1 cellular context compared by ENCODE assay signal in genomic region chr9:84694248-84694647, GRCh38.
TF ChIP-seq lines count a peak whose summit lies in the region.

No MANE protein-coding gene starts in this region.

TF ChIP-seq in GM12878, 131 proteins besides CTCF, POLR2A, EP300 and RAD21 (continued from another document):
- TF ChIP-seq IKZF2 (IDR thresholded peaks at IDR 0.05), result peak in 1 of 2 experiments; percentile 30; a peak in 1 of 4 replicates
- TF ChIP-seq BHLHE40 (IDR thresholded peaks at IDR 0.05; ENCODE audit: borderline replicate concordance in 1 of 2, low read depth in 2 of 2, low read length in 1 of 2), result 0 out of 4 replicates have a peak, but pooled peaks of 1 of the 2 experiments have one; percentile 31
- 0 out of 2 replicates have a peak, but pooled peaks have one; percentile 18 for TF ChIP-seq DPF2 (IDR thresholded peaks at IDR 0.05)
- TF ChIP-seq, protein P1, sequence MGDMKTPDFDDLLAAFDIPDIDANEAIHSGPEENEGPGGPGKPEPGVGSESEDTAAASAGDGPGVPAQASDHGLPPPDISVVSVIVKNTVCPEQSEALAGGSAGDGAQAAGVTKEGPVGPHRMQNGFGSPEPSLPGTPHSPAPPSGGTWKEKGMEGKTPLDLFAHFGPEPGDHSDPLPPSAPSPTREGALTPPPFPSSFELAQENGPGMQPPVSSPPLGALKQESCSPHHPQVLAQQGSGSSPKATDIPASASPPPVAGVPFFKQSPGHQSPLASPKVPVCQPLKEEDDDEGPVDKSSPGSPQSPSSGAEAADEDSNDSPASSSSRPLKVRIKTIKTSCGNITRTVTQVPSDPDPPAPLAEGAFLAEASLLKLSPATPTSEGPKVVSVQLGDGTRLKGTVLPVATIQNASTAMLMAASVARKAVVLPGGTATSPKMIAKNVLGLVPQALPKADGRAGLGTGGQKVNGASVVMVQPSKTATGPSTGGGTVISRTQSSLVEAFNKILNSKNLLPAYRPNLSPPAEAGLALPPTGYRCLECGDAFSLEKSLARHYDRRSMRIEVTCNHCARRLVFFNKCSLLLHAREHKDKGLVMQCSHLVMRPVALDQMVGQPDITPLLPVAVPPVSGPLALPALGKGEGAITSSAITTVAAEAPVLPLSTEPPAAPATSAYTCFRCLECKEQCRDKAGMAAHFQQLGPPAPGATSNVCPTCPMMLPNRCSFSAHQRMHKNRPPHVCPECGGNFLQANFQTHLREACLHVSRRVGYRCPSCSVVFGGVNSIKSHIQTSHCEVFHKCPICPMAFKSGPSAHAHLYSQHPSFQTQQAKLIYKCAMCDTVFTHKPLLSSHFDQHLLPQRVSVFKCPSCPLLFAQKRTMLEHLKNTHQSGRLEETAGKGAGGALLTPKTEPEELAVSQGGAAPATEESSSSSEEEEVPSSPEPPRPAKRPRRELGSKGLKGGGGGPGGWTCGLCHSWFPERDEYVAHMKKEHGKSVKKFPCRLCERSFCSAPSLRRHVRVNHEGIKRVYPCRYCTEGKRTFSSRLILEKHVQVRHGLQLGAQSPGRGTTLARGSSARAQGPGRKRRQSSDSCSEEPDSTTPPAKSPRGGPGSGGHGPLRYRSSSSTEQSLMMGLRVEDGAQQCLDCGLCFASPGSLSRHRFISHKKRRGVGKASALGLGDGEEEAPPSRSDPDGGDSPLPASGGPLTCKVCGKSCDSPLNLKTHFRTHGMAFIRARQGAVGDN (IDR thresholded peaks at IDR 0.05), result peak; percentile 52; the same call in 1 of the 2 replicates
- TF ChIP-seq, protein P2, sequence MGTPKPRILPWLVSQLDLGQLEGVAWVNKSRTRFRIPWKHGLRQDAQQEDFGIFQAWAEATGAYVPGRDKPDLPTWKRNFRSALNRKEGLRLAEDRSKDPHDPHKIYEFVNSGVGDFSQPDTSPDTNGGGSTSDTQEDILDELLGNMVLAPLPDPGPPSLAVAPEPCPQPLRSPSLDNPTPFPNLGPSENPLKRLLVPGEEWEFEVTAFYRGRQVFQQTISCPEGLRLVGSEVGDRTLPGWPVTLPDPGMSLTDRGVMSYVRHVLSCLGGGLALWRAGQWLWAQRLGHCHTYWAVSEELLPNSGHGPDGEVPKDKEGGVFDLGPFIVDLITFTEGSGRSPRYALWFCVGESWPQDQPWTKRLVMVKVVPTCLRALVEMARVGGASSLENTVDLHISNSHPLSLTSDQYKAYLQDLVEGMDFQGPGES (IDR thresholded peaks at IDR 0.05), result no peak
- TF ChIP-seq TAF1 (IDR thresholded peaks at IDR 0.05; ENCODE audit: borderline replicate concordance, low read depth, low read length), result 0 out of 2 replicates have a peak, but pooled peaks have one; percentile 19
- peak; percentile 44; the same call in 1 of the 2 replicates for TF ChIP-seq IKZF1 (conservative IDR thresholded peaks at IDR 0.05)
- 0 out of 2 replicates have a peak, but pooled peaks have one; percentile 8 for TF ChIP-seq ZSCAN29 (IDR thresholded peaks at IDR 0.05)
